Comparison of ENCODE assay signal across 10 cellular contexts in the genomic region with DNA sequence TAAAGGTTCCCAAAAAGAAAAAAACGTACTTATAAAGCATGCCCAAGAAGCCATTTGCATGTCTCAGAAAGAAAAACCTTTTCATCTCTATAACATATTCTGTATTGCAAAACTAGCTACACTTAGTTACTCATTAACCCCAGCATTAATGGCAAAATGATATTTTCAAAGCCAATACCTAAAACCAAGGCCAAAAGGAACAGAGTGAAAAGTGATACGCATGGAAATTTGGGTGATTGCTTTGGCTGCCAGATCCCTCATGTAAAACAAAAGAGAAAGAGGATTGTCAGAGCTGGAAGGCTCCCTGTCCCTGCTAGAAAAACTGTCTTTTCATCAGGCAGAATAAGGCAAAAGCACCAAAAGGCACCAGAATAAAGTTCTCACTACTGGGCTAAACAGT.
"Had no signal": no experiment of that assay in that cellular context is flagged by ENCODE, and none has a peak within 500 bp of the region (broad histone marks: within the 10 kb centered on the region; RNA-seq: fewer than 3 reads in every experiment).

No MANE protein-coding gene starts in this region.

- H3K4me2 ChIP-seq: KMS-11 had no signal

- H3K4me3 Mint-ChIP-seq: HFFc6, IgD-negative memory B cell had no signal

- ATAC-seq: HCT116 had no signal

- H3K4me1 ChIP-seq: HAP-1 had no signal

- H3K36me3 ChIP-seq: HAP-1 had no signal

- H2AFZ ChIP-seq: GM23248 had no signal

- DNase-seq: GM23248, GOT3, H7, HFFc6, KBM-7 had no signal

- H3K27ac Mint-ChIP-seq: HFFc6 had no signal

- H3K9me3 ChIP-seq: HAP-1 had no signal

- H3K4me3 ChIP-seq: GM23248, HAP-1 had no signal

- H3K4me1 Mint-ChIP-seq: IgD-negative memory B cell had no signal

- H3K27ac ChIP-seq: GM23248, HL-60, KMS-11 had no signal

- H3K9ac ChIP-seq: GM23248, KMS-11 had no signal

- H3K9me3 Mint-ChIP-seq: IgD-negative memory B cell had no signal
